In genomic region chr9:35489313-35490154, GRCh38 we compare ENCODE assay signal across 1 cellular context.
A peak's percentile ranks its signal among the peaks of the same experiment; 100 is the strongest.
TF ChIP-seq lines count a peak whose summit lies in the region.

TSS of gene RUSC2 (plus strand) at chr9:35490111. CDS start at chr9:35546522, 56,411 bp downstream.

TF ChIP-seq in HepG2, 621 proteins besides CTCF, POLR2A, EP300 and RAD21 (continued from another document and continues in another):
- TF ChIP-seq, protein P1, sequence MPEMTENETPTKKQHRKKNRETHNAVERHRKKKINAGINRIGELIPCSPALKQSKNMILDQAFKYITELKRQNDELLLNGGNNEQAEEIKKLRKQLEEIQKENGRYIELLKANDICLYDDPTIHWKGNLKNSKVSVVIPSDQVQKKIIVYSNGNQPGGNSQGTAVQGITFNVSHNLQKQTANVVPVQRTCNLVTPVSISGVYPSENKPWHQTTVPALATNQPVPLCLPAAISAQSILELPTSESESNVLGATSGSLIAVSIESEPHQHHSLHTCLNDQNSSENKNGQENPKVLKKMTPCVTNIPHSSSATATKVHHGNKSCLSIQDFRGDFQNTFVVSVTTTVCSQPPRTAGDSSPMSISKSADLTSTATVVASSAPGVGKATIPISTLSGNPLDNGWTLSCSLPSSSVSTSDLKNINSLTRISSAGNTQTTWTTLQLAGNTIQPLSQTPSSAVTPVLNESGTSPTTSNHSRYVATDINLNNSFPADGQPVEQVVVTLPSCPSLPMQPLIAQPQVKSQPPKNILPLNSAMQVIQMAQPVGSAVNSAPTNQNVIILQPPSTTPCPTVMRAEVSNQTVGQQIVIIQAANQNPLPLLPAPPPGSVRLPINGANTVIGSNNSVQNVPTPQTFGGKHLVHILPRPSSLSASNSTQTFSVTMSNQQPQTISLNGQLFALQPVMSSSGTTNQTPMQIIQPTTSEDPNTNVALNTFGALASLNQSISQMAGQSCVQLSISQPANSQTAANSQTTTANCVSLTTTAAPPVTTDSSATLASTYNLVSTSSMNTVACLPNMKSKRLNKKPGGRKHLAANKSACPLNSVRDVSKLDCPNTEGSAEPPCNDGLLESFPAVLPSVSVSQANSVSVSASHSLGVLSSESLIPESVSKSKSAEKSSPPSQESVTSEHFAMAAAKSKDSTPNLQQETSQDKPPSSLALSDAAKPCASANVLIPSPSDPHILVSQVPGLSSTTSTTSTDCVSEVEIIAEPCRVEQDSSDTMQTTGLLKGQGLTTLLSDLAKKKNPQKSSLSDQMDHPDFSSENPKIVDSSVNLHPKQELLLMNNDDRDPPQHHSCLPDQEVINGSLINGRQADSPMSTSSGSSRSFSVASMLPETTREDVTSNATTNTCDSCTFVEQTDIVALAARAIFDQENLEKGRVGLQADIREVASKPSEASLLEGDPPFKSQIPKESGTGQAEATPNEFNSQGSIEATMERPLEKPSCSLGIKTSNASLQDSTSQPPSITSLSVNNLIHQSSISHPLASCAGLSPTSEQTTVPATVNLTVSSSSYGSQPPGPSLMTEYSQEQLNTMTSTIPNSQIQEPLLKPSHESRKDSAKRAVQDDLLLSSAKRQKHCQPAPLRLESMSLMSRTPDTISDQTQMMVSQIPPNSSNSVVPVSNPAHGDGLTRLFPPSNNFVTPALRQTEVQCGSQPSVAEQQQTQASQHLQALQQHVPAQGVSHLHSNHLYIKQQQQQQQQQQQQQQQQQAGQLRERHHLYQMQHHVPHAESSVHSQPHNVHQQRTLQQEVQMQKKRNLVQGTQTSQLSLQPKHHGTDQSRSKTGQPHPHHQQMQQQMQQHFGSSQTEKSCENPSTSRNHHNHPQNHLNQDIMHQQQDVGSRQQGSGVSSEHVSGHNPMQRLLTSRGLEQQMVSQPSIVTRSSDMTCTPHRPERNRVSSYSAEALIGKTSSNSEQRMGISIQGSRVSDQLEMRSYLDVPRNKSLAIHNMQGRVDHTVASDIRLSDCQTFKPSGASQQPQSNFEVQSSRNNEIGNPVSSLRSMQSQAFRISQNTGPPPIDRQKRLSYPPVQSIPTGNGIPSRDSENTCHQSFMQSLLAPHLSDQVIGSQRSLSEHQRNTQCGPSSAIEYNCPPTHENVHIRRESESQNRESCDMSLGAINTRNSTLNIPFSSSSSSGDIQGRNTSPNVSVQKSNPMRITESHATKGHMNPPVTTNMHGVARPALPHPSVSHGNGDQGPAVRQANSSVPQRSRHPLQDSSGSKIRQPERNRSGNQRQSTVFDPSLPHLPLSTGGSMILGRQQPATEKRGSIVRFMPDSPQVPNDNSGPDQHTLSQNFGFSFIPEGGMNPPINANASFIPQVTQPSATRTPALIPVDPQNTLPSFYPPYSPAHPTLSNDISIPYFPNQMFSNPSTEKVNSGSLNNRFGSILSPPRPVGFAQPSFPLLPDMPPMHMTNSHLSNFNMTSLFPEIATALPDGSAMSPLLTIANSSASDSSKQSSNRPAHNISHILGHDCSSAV (CRISPR knock-in tag; IDR thresholded peaks at IDR 0.05; ENCODE audit: borderline replicate concordance): no peak
- TF ChIP-seq ZBTB49 (CRISPR knock-in tag; IDR thresholded peaks at IDR 0.05; ENCODE audit: borderline replicate concordance): no peak
- TF ChIP-seq HNF4G (IDR thresholded peaks at IDR 0.05; ENCODE audit: borderline replicate concordance, low read depth, low read length): 0 out of 2 replicates have a peak, but pooled peaks have one; percentile 29
- TF ChIP-seq HNF4G (CRISPR knock-in tag; IDR thresholded peaks at IDR 0.05; ENCODE audit: borderline replicate concordance, low read depth): no peak
- 0 out of 2 replicates have a peak, but pooled peaks have one; percentile 31 for TF ChIP-seq MYNN (CRISPR knock-in tag; IDR thresholded peaks at IDR 0.05; ENCODE audit: low read depth)
- TF ChIP-seq ZBTB33 (CRISPR knock-in tag; IDR thresholded peaks at IDR 0.05): no peak
- TF ChIP-seq ZNF883 (CRISPR knock-in tag; IDR thresholded peaks at IDR 0.05; ENCODE audit: not compliant biosample characterization): peak; percentile 69
- 0 out of 2 replicates have a peak, but pooled peaks have one; percentile 10 for TF ChIP-seq ZBTB7A (CRISPR knock-in tag; IDR thresholded peaks at IDR 0.05)
- TF ChIP-seq MLXIP (CRISPR knock-in tag; IDR thresholded peaks at IDR 0.05; ENCODE audit: borderline replicate concordance): no peak; the same call in 1 of the 2 replicates
- TF ChIP-seq ZBTB8A (CRISPR knock-in tag; IDR thresholded peaks at IDR 0.05; ENCODE audit: borderline replicate concordance, low read depth): no peak
- TF ChIP-seq TOPORS (CRISPR knock-in tag; IDR thresholded peaks at IDR 0.05): peak; percentile 47; the same call in 1 of the 2 replicates
- TF ChIP-seq HMG20A (CRISPR knock-in tag; IDR thresholded peaks at IDR 0.05; ENCODE audit: borderline replicate concordance): no peak
- peak; percentile 43; the same call in 1 of the 2 replicates for TF ChIP-seq WIZ (CRISPR knock-in tag; IDR thresholded peaks at IDR 0.05)
- no peak for TF ChIP-seq LRRFIP1 (CRISPR knock-in tag; conservative IDR thresholded peaks at IDR 0.05)
- no peak for TF ChIP-seq ZNF558 (CRISPR knock-in tag; IDR thresholded peaks at IDR 0.05; ENCODE audit: borderline replicate concordance)
- peak; percentile 42; the same call in 1 of the 2 replicates for TF ChIP-seq ZNF782 (CRISPR knock-in tag; IDR thresholded peaks at IDR 0.05; ENCODE audit: borderline replicate concordance)
- TF ChIP-seq RNF2 (conservative IDR thresholded peaks at IDR 0.05; ENCODE audit: low read depth): no peak; the same call in 1 of the 2 replicates
- no peak for TF ChIP-seq ZBTB40 (IDR thresholded peaks at IDR 0.05)
- TF ChIP-seq ZBTB40 (CRISPR knock-in tag; IDR thresholded peaks at IDR 0.05): peak; percentile 65; the same call in 1 of the 2 replicates
- TF ChIP-seq TCF7L2 (IDR thresholded peaks at IDR 0.05; ENCODE audit: low read depth, low read length): no peak
- TF ChIP-seq JARID2 (CRISPR knock-in tag; IDR thresholded peaks at IDR 0.05; ENCODE audit: insufficient replicate concordance): no peak
- peak; percentile 83; the same call in 1 of the 2 replicates for TF ChIP-seq ZNF724P (CRISPR knock-in tag; IDR thresholded peaks at IDR 0.05; ENCODE audit: borderline replicate concordance)
